In the genomic region with DNA sequence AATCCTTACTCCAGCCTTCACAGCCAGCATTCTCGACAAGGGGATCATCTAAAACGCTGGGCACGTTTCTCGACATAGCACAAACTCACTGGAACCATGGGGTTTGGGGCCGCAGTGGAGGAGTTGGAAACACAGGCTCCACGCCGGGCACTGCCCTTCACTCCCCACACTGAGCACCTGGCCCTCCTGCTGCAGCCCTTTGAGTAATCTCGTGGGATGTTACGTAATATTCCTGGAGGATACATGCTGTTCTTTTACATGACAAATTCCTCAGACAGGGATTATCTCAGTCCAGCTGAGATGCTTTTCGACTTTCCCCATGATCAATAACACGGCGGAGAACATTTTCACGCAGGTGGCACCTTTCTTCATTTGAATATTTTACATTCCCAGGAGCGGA, we compare ENCODE assay signal across 34 cellular contexts.
"Had no signal": no experiment of that assay in that cellular context is flagged by ENCODE, and none has a peak within 500 bp of the region (broad histone marks: within the 10 kb centered on the region; RNA-seq: fewer than 3 reads in every experiment).

No MANE protein-coding gene starts in this region.

- H3K27me3 ChIP-seq: adrenal gland, body of pancreas, breast epithelium, MG63, SJSA1 had no signal

- H3K4me3 Mint-ChIP-seq: activated CD4-positive, alpha-beta T cell treated with anti-CD3 and anti-CD28 coated beads for 36 hours; activated CD4-positive, alpha-beta T cell treated with anti-CD3 and anti-CD28 coated beads, Interleukin-2, amount 10 ng/mL, durations not matched to agents 7 days and 5 days; activated CD8-positive, alpha-beta T cell treated with anti-CD3 and anti-CD28 coated beads, Interleukin-2, amount 10 ng/mL, durations not matched to agents 7 days and 5 days; activated naive CD4-positive, alpha-beta T cell treated with anti-CD3 and anti-CD28 coated beads for 36 hours; activated T-cell treated with anti-CD3 and anti-CD28 coated beads, Interleukin-2, amount 50 U/mL, for 4 hours; activated T-helper 1 cell treated with anti-CD3 and anti-CD28 coated beads, Interleukin-12 subunit alpha, Interleukin-12 subunit beta, Interleukin-2, Interleukin-4 antibody, amounts not matched to agents 30 ng/mL and 10 ng/mL and 1 ng/mL, durations not matched to agents 14 hours and 24 hours and 36 hours; T-helper 1 cell treated with Interleukin-12 subunit alpha and Interleukin-12 subunit beta and Interleukin-4 antibody, amounts not matched to agents 30 μg/mL and 1 μg/mL, for 36 hours; T-helper 2 cell treated with Interferon-gamma antibody and Interleukin-4, amounts not matched to agents 5 μg/mL and 100 μg/mL, for 36 hours had no signal

- H3K9me3 Mint-ChIP-seq: activated CD4-positive, alpha-beta T cell treated with anti-CD3 and anti-CD28 coated beads, Interleukin-2, amount 10 ng/mL, durations not matched to agents 7 days and 5 days; activated naive CD4-positive, alpha-beta T cell treated with anti-CD3 and anti-CD28 coated beads for 36 hours; activated naive CD4-positive, alpha-beta T cell treated with anti-CD3 and anti-CD28 coated beads, Interleukin-2, amount 50 U/mL, for 72 hours; activated T-cell treated with anti-CD3 and anti-CD28 coated beads, Interleukin-2, amount 50 U/mL, for 4 hours; activated T-helper 1 cell treated with anti-CD3 and anti-CD28 coated beads, Interleukin-12 subunit alpha, Interleukin-12 subunit beta, Interleukin-2, Interleukin-4 antibody, amounts not matched to agents 30 ng/mL and 10 ng/mL and 1 ng/mL, durations not matched to agents 14 hours and 24 hours and 36 hours; T-helper 1 cell treated with Interleukin-12 subunit alpha and Interleukin-12 subunit beta and Interleukin-4 antibody, amounts not matched to agents 30 μg/mL and 1 μg/mL, for 36 hours; T-helper 2 cell treated with Interferon-gamma antibody and Interleukin-4, amounts not matched to agents 5 μg/mL and 100 μg/mL, for 36 hours had no signal

- H3K4me1 Mint-ChIP-seq: activated CD4-positive, alpha-beta T cell treated with anti-CD3 and anti-CD28 coated beads for 36 hours; activated CD4-positive, alpha-beta T cell treated with anti-CD3 and anti-CD28 coated beads, Interleukin-2, amount 10 ng/mL, durations not matched to agents 7 days and 5 days had no signal

- H3K4me1 ChIP-seq: adrenal gland, body of pancreas, breast epithelium, SJSA1 had no signal

- H3K9ac ChIP-seq: SK-N-SH had no signal

- H3K27ac ChIP-seq: adrenal gland, body of pancreas, breast epithelium, SJSA1 had no signal

- H3K36me3 Mint-ChIP-seq: activated naive CD4-positive, alpha-beta T cell treated with anti-CD3 and anti-CD28 coated beads, Interleukin-2, amount 50 U/mL, for 72 hours had no signal

- ATAC-seq: activated CD4-positive, alpha-beta T cell treated with anti-CD3 and anti-CD28 coated beads for 36 hours; activated CD4-positive, CD25-positive, alpha-beta regulatory T cell treated with anti-CD3 and anti-CD28 coated beads, Interleukin-2, amount 50 U/mL, for 24 hours; activated CD8-positive, alpha-beta T cell treated with anti-CD3 and anti-CD28 coated beads, Interleukin-2, amount 10 ng/mL, durations not matched to agents 7 days and 5 days; activated naive CD4-positive, alpha-beta T cell treated with anti-CD3 and anti-CD28 coated beads, Interleukin-2, amount 50 U/mL, for 72 hours; activated T-cell treated with anti-CD3 and anti-CD28 coated beads, Interleukin-2, amount 50 U/mL, for 4 hours; body of pancreas; Panc1 had no signal

- H3K4me2 ChIP-seq: SK-N-SH had no signal

- H3K36me3 ChIP-seq: adrenal gland, breast epithelium, MG63, SJSA1 had no signal

- H3K27ac Mint-ChIP-seq: activated CD4-positive, alpha-beta T cell treated with anti-CD3 and anti-CD28 coated beads for 36 hours; activated CD4-positive, alpha-beta T cell treated with anti-CD3 and anti-CD28 coated beads, Interleukin-2, amount 10 ng/mL, durations not matched to agents 7 days and 5 days; activated CD8-positive, alpha-beta T cell treated with anti-CD3 and anti-CD28 coated beads, Interleukin-2, amount 10 ng/mL, durations not matched to agents 7 days and 5 days; activated naive CD4-positive, alpha-beta T cell treated with anti-CD3 and anti-CD28 coated beads for 36 hours; activated naive CD4-positive, alpha-beta T cell treated with anti-CD3 and anti-CD28 coated beads, Interleukin-2, amount 50 U/mL, for 72 hours; activated T-helper 1 cell treated with anti-CD3 and anti-CD28 coated beads, Interleukin-12 subunit alpha, Interleukin-12 subunit beta, Interleukin-2, Interleukin-4 antibody, amounts not matched to agents 30 ng/mL and 10 ng/mL and 1 ng/mL, durations not matched to agents 14 hours and 24 hours and 36 hours; T-helper 1 cell treated with Interleukin-12 subunit alpha and Interleukin-12 subunit beta and Interleukin-4 antibody, amounts not matched to agents 30 μg/mL and 1 μg/mL, for 36 hours; T-helper 2 cell treated with Interferon-gamma antibody and Interleukin-4, amounts not matched to agents 5 μg/mL and 100 μg/mL, for 36 hours had no signal

- H3K4me3 ChIP-seq: adrenal gland, body of pancreas, breast epithelium, MG63, SJSA1 had no signal

- H3K9me3 ChIP-seq: adrenal gland, body of pancreas, breast epithelium, MG63, SK-N-SH had no signal

- DNase-seq: activated CD4-positive, alpha-beta T cell treated with anti-CD3 and anti-CD28 coated beads for 36 hours; activated CD4-positive, alpha-beta T cell treated with anti-CD3 and anti-CD28 coated beads, Interleukin-2, amount 10 ng/mL, durations not matched to agents 7 days and 5 days; activated CD4-positive, alpha-beta T cell treated with anti-CD3 and anti-CD28 coated beads, Interleukin-2, amount 50 U/mL, for 48 hours; activated CD8-positive, alpha-beta T cell treated with anti-CD3 and anti-CD28 coated beads, Interleukin-2, amount 10 ng/mL, durations not matched to agents 7 days and 5 days; activated gamma-delta T cell treated with Interleukin-2 at 50 U/mL for 16 hours; activated naive CD4-positive, alpha-beta T cell treated with anti-CD3 and anti-CD28 coated beads for 36 hours; activated T-cell treated with anti-CD3 and anti-CD28 coated beads for 4 hours; activated T-cell treated with anti-CD3 and anti-CD28 coated beads, Interleukin-2, amount 50 U/mL, for 4 hours; adrenal gland; body of pancreas; caudate nucleus; Kasumi-1; KG1; MG63; NCI-H1048; NCI-H1105 treated with DMSO at 0.1 percent for 48 hours; NCI-H1436; NCI-H1694; NCI-H1930; NCI-H2081 treated with DMSO at 0.1 percent for 48 hours; NCI-H226; NCI-H446 treated with DMSO at 0.1 percent for 48 hours; NCI-H524; NCI-H69; SHP77 treated with DMSO at 0.1 percent for 48 hours; SK-N-SH had no signal
